ENCODE assay signal across 20 cellular contexts in the genomic region with DNA sequence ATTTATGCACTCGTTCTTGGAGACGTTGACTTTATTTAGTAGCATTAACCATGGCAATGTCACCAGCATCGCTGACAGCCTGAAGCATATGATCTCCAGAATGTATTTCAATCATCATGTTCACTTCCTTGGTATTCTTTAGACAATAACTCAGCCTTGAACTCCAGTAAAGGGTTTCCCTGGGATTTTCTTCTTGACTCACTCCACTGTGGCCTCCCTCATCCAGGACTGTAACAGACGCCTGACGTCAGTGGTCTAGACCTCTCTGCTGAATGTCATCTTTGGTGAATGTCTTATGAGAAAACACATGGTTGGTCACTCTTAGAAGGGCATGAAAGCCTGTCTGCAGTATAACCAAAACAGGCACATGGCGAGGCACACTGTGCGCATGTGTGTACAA.
"Had no signal": no experiment of that assay in that cellular context is flagged by ENCODE, and none has a peak within 500 bp of the region (broad histone marks: within the 10 kb centered on the region; RNA-seq: fewer than 3 reads in every experiment).

No MANE protein-coding gene starts in this region.

- H3K27me3 ChIP-seq: adrenal gland, body of pancreas, gastrocnemius medialis, tibial nerve, uterus had no signal

- H3K36me3 ChIP-seq: adrenal gland, gastrocnemius medialis, tibial nerve, uterus had no signal

- H3K27ac ChIP-seq: body of pancreas had no signal

- ATAC-seq: activated CD8-positive, alpha-beta T cell treated with anti-CD3 and anti-CD28 coated beads for 36 hours; body of pancreas; gastrocnemius medialis; natural killer cell treated with Interleukin-12 subunit alpha and Interleukin-12 subunit beta and Interleukin-15 and Interleukin-18, amount 100 ng/mL, for 72 hours; T-helper 17 cell; WTC11 had no signal

- DNase-seq: activated CD4-positive, alpha-beta T cell treated with anti-CD3 and anti-CD28 coated beads for 48 hours; activated CD8-positive, alpha-beta T cell treated with anti-CD3 and anti-CD28 coated beads for 36 hours; activated effector memory CD4-positive, alpha-beta T cell treated with anti-CD3 and anti-CD28 coated beads, Interleukin-2, amount 50 U/mL, for 16 hours; activated T-cell treated with anti-CD3 and anti-CD28 coated beads, Interleukin-2, amount 50 U/mL, for 48 hours; adrenal gland; body of pancreas; cortex of kidney; effector CD4-positive, alpha-beta T cell; gastrocnemius medialis; mesendoderm; nucleus accumbens; stimulated activated CD4-positive, alpha-beta T cell treated with anti-CD3 and anti-CD28 coated beads, Interleukin-15, amount 100 ng/mL, for 24 hours; stimulated activated CD4-positive, alpha-beta T cell treated with anti-CD3 and anti-CD28 coated beads, Interleukin-4, amount 100 ng/mL, for 24 hours; stimulated activated naive CD4-positive, alpha-beta T cell; substantia nigra; T-helper 17 cell; uterus had no signal

- H3K9me3 ChIP-seq: adrenal gland, body of pancreas, gastrocnemius medialis, tibial nerve, uterus had no signal

- H3K4me3 ChIP-seq: adrenal gland, body of pancreas, gastrocnemius medialis, tibial nerve, uterus had no signal
